Comparison of ENCODE assay signal across 8 cellular contexts in genomic region chr14:53306926-53307325, GRCh38.
DNase-seq lines count a peak whose midpoint lies in the region; ATAC-seq and TF ChIP-seq lines count a peak whose summit lies in the region.

No MANE protein-coding gene starts in this region.

- H3K36me3 ChIP-seq in BLaER1 treated with 17β-estradiol and CSF1 and Interleukin-3, amounts not matched to agents 10 nM and 100 nM: 0 out of 22 replicates have a peak, but pooled peaks cover 0 to 3% (median 0%) of the 10 kb centered on the region in 11 experiments
- no peaks in the 10 kb centered on the region for H3K36me3 ChIP-seq in parathyroid adenoma (ENCODE audit: control insufficient read depth, insufficient read depth, low read length)

- DNase-seq in glomerular visceral epithelial cell (ENCODE audit: extremely low spot score) (peak; percentile 43), NCI-H1436 treated with DMSO at 0.1 percent for 48 hours (lab: John Stamatoyannopoulos, UW) (no peak), NCI-H1092 (lab: John Stamatoyannopoulos, UW) (no peak)
- no peak for DNase-seq in activated naive CD4-positive, alpha-beta T cell treated with anti-CD3 and anti-CD28 coated beads, Interleukin-2, amount 50 U/mL, for 16 hours

- peak overlapping the region; percentile 75 for H2AFZ ChIP-seq in parathyroid adenoma

- H3K27me3 ChIP-seq in BLaER1 treated with 17β-estradiol and CSF1 and Interleukin-3, amounts not matched to agents 10 nM and 100 nM: no peaks in the 10 kb centered on the region
- no peaks in the 10 kb centered on the region for H3K27me3 ChIP-seq in parathyroid adenoma (ENCODE audit: control insufficient read depth, insufficient read depth, low read length)

- H3K27ac ChIP-seq in BLaER1 treated with 17β-estradiol and CSF1 and Interleukin-3, amounts not matched to agents 10 nM and 100 nM: no peak overlapping the region
- no peak overlapping the region for H3K27ac ChIP-seq in parathyroid adenoma

- no peak for TF ChIP-seq CTCF in parathyroid adenoma (IDR thresholded peaks at IDR 0.05)

- H4K20me1 ChIP-seq in BLaER1 treated with 17β-estradiol and CSF1 and Interleukin-3, amounts not matched to agents 10 nM and 100 nM: no peaks in the 10 kb centered on the region

- H3K79me2 ChIP-seq in parathyroid adenoma: no peaks in the 10 kb centered on the region

- H3K4me1 ChIP-seq in BLaER1 treated with 17β-estradiol and CSF1 and Interleukin-3, amounts not matched to agents 10 nM and 100 nM: peaks cover 0 to 24% (median 17%) of the 10 kb centered on the region in 10 experiments; a peak in 13 of 20 replicates
- H3K4me1 ChIP-seq in parathyroid adenoma: no peaks in the 10 kb centered on the region

- H3K9me3 ChIP-seq in BLaER1 treated with 17β-estradiol and CSF1 and Interleukin-3, amounts not matched to agents 10 nM and 100 nM (replicated peaks in 1 of 11): peaks cover 6 to 29% (median 21%) of the 10 kb centered on the region in 11 experiments; a peak in 19 of 22 replicates
- H3K9me3 ChIP-seq in parathyroid adenoma (ENCODE audit: control insufficient read depth, low read length): no peaks in the 10 kb centered on the region

- no peak overlapping the region for H3K9ac ChIP-seq in BLaER1 treated with 17β-estradiol and CSF1 and Interleukin-3, amounts not matched to agents 10 nM and 100 nM
- no peak overlapping the region for H3K9ac ChIP-seq in parathyroid adenoma

- ATAC-seq in SK-N-SH treated with all-trans-retinoic acid at 6 μM for 48 hours: peak; percentile 55
- ATAC-seq in HG02981 (IDR thresholded peaks at IDR 0.05; ENCODE audit: unreplicated experiment): no peak

- H3K4me2 ChIP-seq in BLaER1 treated with 17β-estradiol and CSF1 and Interleukin-3, amounts not matched to agents 10 nM and 100 nM: peak overlapping the region in 8 of 11 experiments; percentile 47 to 72 (median 64); a peak in 11 of 22 replicates
- H3K4me2 ChIP-seq in parathyroid adenoma (ENCODE audit: low read length): no peak overlapping the region

- no peak overlapping the region for H3K4me3 ChIP-seq in BLaER1 treated with 17β-estradiol and CSF1 and Interleukin-3, amounts not matched to agents 10 nM and 100 nM
- no peak overlapping the region for H3K4me3 ChIP-seq in parathyroid adenoma (ENCODE audit: low read depth, low read length)

TF ChIP-seq in SK-N-SH treated with all-trans-retinoic acid at 6 μM for 48 hours, 23 proteins besides CTCF, POLR2A, EP300 and RAD21:
- TF ChIP-seq CSRNP3 (CRISPR knock-in tag; IDR thresholded peaks at IDR 0.05) (no peak), ZFP30 (CRISPR knock-in tag; IDR thresholded peaks at IDR 0.05) (no peak), ZNF565 (CRISPR knock-in tag; conservative IDR thresholded peaks at IDR 0.05; ENCODE audit: low read depth) (no peak), ZNF70 (CRISPR knock-in tag; IDR thresholded peaks at IDR 0.05) (no peak), TOX (CRISPR knock-in tag; IDR thresholded peaks at IDR 0.05; ENCODE audit: borderline replicate concordance) (no peak), RARB (CRISPR knock-in tag; IDR thresholded peaks at IDR 0.05) (no peak), BACH2 (CRISPR knock-in tag; IDR thresholded peaks at IDR 0.05; ENCODE audit: borderline replicate concordance) (no peak), ESRRG (CRISPR knock-in tag; IDR thresholded peaks at IDR 0.05) (no peak), CSDC2 (CRISPR knock-in tag; IDR thresholded peaks at IDR 0.05) (no peak), SNAI2 (CRISPR knock-in tag; IDR thresholded peaks at IDR 0.05) (no peak), PPARA (CRISPR knock-in tag; IDR thresholded peaks at IDR 0.05; ENCODE audit: borderline replicate concordance) (no peak), ZC3H10 (CRISPR knock-in tag; IDR thresholded peaks at IDR 0.05) (no peak), GLIS3 (CRISPR knock-in tag; IDR thresholded peaks at IDR 0.05) (no peak)
- TF ChIP-seq, protein P1, sequence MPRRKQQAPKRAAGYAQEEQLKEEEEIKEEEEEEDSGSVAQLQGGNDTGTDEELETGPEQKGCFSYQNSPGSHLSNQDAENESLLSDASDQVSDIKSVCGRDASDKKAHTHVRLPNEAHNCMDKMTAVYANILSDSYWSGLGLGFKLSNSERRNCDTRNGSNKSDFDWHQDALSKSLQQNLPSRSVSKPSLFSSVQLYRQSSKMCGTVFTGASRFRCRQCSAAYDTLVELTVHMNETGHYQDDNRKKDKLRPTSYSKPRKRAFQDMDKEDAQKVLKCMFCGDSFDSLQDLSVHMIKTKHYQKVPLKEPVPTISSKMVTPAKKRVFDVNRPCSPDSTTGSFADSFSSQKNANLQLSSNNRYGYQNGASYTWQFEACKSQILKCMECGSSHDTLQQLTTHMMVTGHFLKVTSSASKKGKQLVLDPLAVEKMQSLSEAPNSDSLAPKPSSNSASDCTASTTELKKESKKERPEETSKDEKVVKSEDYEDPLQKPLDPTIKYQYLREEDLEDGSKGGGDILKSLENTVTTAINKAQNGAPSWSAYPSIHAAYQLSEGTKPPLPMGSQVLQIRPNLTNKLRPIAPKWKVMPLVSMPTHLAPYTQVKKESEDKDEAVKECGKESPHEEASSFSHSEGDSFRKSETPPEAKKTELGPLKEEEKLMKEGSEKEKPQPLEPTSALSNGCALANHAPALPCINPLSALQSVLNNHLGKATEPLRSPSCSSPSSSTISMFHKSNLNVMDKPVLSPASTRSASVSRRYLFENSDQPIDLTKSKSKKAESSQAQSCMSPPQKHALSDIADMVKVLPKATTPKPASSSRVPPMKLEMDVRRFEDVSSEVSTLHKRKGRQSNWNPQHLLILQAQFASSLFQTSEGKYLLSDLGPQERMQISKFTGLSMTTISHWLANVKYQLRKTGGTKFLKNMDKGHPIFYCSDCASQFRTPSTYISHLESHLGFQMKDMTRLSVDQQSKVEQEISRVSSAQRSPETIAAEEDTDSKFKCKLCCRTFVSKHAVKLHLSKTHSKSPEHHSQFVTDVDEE (CRISPR knock-in tag; IDR thresholded peaks at IDR 0.05): no peak
TF ChIP-seq in SK-N-SH treated with all-trans-retinoic acid at 6 μM for 48 hours: peak in this region for 0.
